1 cellular context compared by ENCODE assay signal in genomic region chr12:118059645-118060275, GRCh38.
TF ChIP-seq lines count a peak whose summit lies in the region.

No MANE protein-coding gene starts in this region.

TF ChIP-seq in HEK293, 187 proteins besides CTCF, POLR2A, EP300 and RAD21 (continued from another document):
- TF ChIP-seq ZBTB49 (tag by site-specific recombination; IDR thresholded peaks at IDR 0.05; ENCODE audit: low read depth), result no peak
- TF ChIP-seq ZNF19 (tag by site-specific recombination; IDR thresholded peaks at IDR 0.05; ENCODE audit: low read depth), result no peak
- no peak for TF ChIP-seq ZNF37A (tag by site-specific recombination; IDR thresholded peaks at IDR 0.05)
- no peak for TF ChIP-seq ZBTB10 (tag by site-specific recombination; IDR thresholded peaks at IDR 0.05)
- no peak for TF ChIP-seq SCRT2 (tag by site-specific recombination; IDR thresholded peaks at IDR 0.05)
- no peak for TF ChIP-seq SP2 (tag by site-specific recombination; IDR thresholded peaks at IDR 0.05)
- TF ChIP-seq ZSCAN4 (tag by site-specific recombination; IDR thresholded peaks at IDR 0.05), result no peak
- TF ChIP-seq SP7 (tag by site-specific recombination; IDR thresholded peaks at IDR 0.05), result no peak
- no peak for TF ChIP-seq ZSCAN30 (tag by site-specific recombination; IDR thresholded peaks at IDR 0.05)
- TF ChIP-seq ZNF785 (tag by site-specific recombination; IDR thresholded peaks at IDR 0.05), result no peak
- no peak for TF ChIP-seq OVOL3 (tag by site-specific recombination; IDR thresholded peaks at IDR 0.05)
- no peak for TF ChIP-seq ZBTB11 (tag by site-specific recombination; conservative IDR thresholded peaks at IDR 0.05; ENCODE audit: low read depth)
- no peak for TF ChIP-seq ZNF529 (tag by site-specific recombination; IDR thresholded peaks at IDR 0.05; ENCODE audit: insufficient replicate concordance)
- TF ChIP-seq ZNF133 (tag by site-specific recombination; IDR thresholded peaks at IDR 0.05), result no peak
- TF ChIP-seq ZNF692 (tag by site-specific recombination; IDR thresholded peaks at IDR 0.05), result peak; percentile 97
- TF ChIP-seq KLF8 (tag by site-specific recombination; IDR thresholded peaks at IDR 0.05), result no peak
- no peak for TF ChIP-seq ZNF544 (tag by site-specific recombination; IDR thresholded peaks at IDR 0.05)
- no peak for TF ChIP-seq ZNF221 (tag by site-specific recombination; IDR thresholded peaks at IDR 0.05; ENCODE audit: borderline replicate concordance)
